In genomic region chr3:184335661-184336483, GRCh38 we compare ENCODE assay signal across 8 cellular contexts. TPM values are rescaled to one million over a fixed set of nuclear protein-coding genes. Genes with fewer than 3 reads are reported as not detected.
DNase-seq lines count a peak whose midpoint lies in the region; ATAC-seq, FAIRE-seq and TF ChIP-seq lines count a peak whose summit lies in the region.

No MANE protein-coding gene starts in this region.

- H3K4me1 ChIP-seq in small intestine (ENCODE audit: control insufficient read depth in 2 of 2, insufficient read depth in 1 of 2, low read depth in 1 of 2, low read length in 1 of 2) = no peaks in the 10 kb centered on the region

- no peak for FAIRE-seq in small intestine (lab: Jason Lieb, UNC)

- in situ Hi-C loops in T47D (cut with HindIII; ENCODE audit: low pct_unique_long_range_greater_than_20kb, low sequenced_read_pairs) = no loop called here

- H3K27me3 ChIP-seq in WERI-Rb-1 (ENCODE audit: insufficient read depth, low read depth, severe bottlenecking) (no peaks in the 10 kb centered on the region), small intestine (ENCODE audit: control insufficient read depth in 2 of 2, insufficient read depth in 2 of 2, low read length in 2 of 2) (no peaks in the 10 kb centered on the region)

- peak; percentile 80 for ATAC-seq in HG02759 (IDR thresholded peaks at IDR 0.05; ENCODE audit: unreplicated experiment)
- ATAC-seq in GM18870 (IDR thresholded peaks at IDR 0.05; ENCODE audit: unreplicated experiment) = no peak

- H3K4me3 ChIP-seq in GM12864 (ENCODE audit: low read depth, low read length) = peak overlapping the region; percentile 62
- peak overlapping the region; percentile 62 for H3K4me3 ChIP-seq in WERI-Rb-1 (ENCODE audit: low read depth, low read length)
- H3K4me3 ChIP-seq in small intestine (ENCODE audit: low read depth in 1 of 2, low read length in 2 of 2) = peak overlapping the region; percentile 73 to 79

- no peaks in the 10 kb centered on the region for H3K9me3 ChIP-seq in WERI-Rb-1 (ENCODE audit: severe bottlenecking)
- H3K9me3 ChIP-seq in small intestine (ENCODE audit: control insufficient read depth, low read depth) = no peaks in the 10 kb centered on the region

- WGBS in small intestine, 3 donors = 0 to 1% (median 1%) methylated on average over 47 to 76 of the region's 76 CpGs

- H3K27ac ChIP-seq in WERI-Rb-1 = peak overlapping the region; percentile 93
- H3K27ac ChIP-seq in small intestine (ENCODE audit: low read depth in 1 of 2, low read length in 1 of 2) = peak overlapping the region; percentile 86 to 95

- TF ChIP-seq CTCF in GM12864 (IDR thresholded peaks at IDR 0.05; ENCODE audit: low read depth, low read length, missing control alignments) (no peak), WERI-Rb-1 (IDR thresholded peaks at IDR 0.05; ENCODE audit: low read depth, low read length) (no peak)

- peaks cover 48% of the 10 kb centered on the region for H3K36me3 ChIP-seq in WERI-Rb-1
- peaks cover 0 to 31% of the 10 kb centered on the region in 2 donors for H3K36me3 ChIP-seq in small intestine (ENCODE audit: control insufficient read depth in 2 of 2, insufficient read depth in 2 of 2, low read length in 2 of 2)

- DNase-seq in GM12864 (ENCODE audit: low read depth) (no peak), NCI-H2107 treated with DMSO at 0.1 percent for 48 hours (lab: John Stamatoyannopoulos, UW; ENCODE audit: unreplicated experiment) (peak; percentile 79), WERI-Rb-1 (peak; percentile 91), T47D (ENCODE audit: low read depth in 1 of 2, low spot score in 1 of 2) (peak; percentile 94 to 97), iPS-NIHi7 (ENCODE audit: extremely low spot score) (peak; percentile 90), small intestine (peak; percentile 77)

RNA-seq across cellular contexts. Expression of gene FAM131A, which starts 1.5 kb away (rescaled TPM):
- polyA plus RNA-seq in small intestine = 10 to 100 TPM in 2 of 3 donors, 1 to 10 TPM in 1; 9.7 to 11.3 (median 10.3) TPM

RNA-seq across cellular contexts. Expression of gene EIF4G1, which starts 21.5 kb away (rescaled TPM):
- polyA plus RNA-seq in small intestine = 100 to 1,000 TPM; 115 to 220 (median 120) TPM

RNA-seq across cellular contexts. Expression of gene CLCN2, which starts 25.5 kb away (rescaled TPM):
- 10 to 100 TPM; 10.0 to 19.0 (median 11.6) TPM for polyA plus RNA-seq in small intestine

RNA-seq across cellular contexts. Expression of gene POLR2H, which starts 25.6 kb away (rescaled TPM):
- 100 to 1,000 TPM; 124 to 346 (median 258) TPM for polyA plus RNA-seq in small intestine

RNA-seq across cellular contexts. Expression of gene PSMD2, which starts 36.8 kb away (rescaled TPM):
- 100 to 1,000 TPM; 104 to 149 (median 122) TPM for polyA plus RNA-seq in small intestine
